ENCODE assay signal across 22 cellular contexts in the genomic region with DNA sequence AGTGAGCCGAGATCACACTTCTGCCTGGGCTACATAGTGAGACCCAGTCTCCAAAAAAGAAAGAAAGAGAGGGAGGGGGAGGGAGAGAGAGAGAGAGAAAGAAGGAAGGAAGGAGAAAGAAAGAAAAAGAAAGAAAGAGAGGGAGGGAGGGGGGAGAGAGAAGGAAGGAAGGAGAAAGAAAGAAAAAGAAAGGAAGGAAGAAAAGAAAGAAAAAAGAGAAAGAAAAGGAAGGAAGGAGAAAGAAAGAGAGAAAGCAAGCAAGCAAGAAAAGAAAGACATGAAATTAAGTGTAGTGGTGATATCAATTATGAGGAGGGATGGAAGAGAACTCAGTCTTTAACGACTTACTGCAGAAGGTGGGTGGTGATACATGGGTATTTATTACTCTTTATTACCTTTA. TPM values are rescaled to one million over a fixed set of nuclear protein-coding genes. Genes with fewer than 3 reads are reported as not detected.
"Had no signal": no experiment of that assay in that cellular context is flagged by ENCODE, and none has a peak within 500 bp of the region (broad histone marks: within the 10 kb centered on the region; RNA-seq: fewer than 3 reads in every experiment).

No MANE protein-coding gene starts in this region.

- H3K27ac ChIP-seq: epithelial cell of prostate, right atrium auricular region, tibial artery had no signal

- H3K4me3 Mint-ChIP-seq: dendritic cell treated with granulocyte-macrophage colony-stimulating factor and Interleukin-4, amounts not matched to agents 40 ng/mL and 50 ng/mL, for 4 days; nephron had no signal

- ATAC-seq: SK-N-SH treated with all-trans-retinoic acid at 6 μM for 48 hours had no signal

- H3K9me3 ChIP-seq: tibial artery had no signal

- H3K4me3 ChIP-seq: right atrium auricular region, tibial artery had no signal

- H3K27me3 ChIP-seq: right atrium auricular region, tibial artery had no signal

- H3K4me1 Mint-ChIP-seq: nephron had no signal

- H3K27ac Mint-ChIP-seq: dendritic cell treated with granulocyte-macrophage colony-stimulating factor and Interleukin-4, amounts not matched to agents 40 ng/mL and 50 ng/mL, for 4 days; nephron had no signal

- H3K36me3 ChIP-seq: right atrium auricular region, tibial artery had no signal

- DNase-seq: activated CD4-positive, CD25-positive, alpha-beta regulatory T cell; foreskin melanocyte; head of caudate nucleus; mesendoderm; occipital lobe; stimulated activated CD4-positive, alpha-beta T cell treated with anti-CD3 and anti-CD28 coated beads, Interleukin-4, amount 100 ng/mL, for 1 hour; stimulated activated naive CD4-positive, alpha-beta T cell had no signal

RNA-seq across cellular contexts. Expression of gene CA6, which starts 38.5 kb away (rescaled TPM):
- total RNA-seq: astrocyte, bronchial epithelial cell, cerebellum, fibroblast of lung, liver, occipital lobe, posterior vena cava, right atrium auricular region, skeletal muscle tissue, subcutaneous adipose tissue had no signal
- polyA plus RNA-seq: fibroblast of lung, liver had no signal

RNA-seq across cellular contexts. Expression of gene SLC2A7, which starts 42.0 kb away (rescaled TPM):
- total RNA-seq: astrocyte; bronchial epithelial cell; cerebellum; fibroblast of lung; liver; occipital lobe; posterior vena cava; right atrium auricular region; skeletal muscle tissue; subcutaneous adipose tissue; T-helper 2 cell treated with Interferon-gamma antibody and Interleukin-4, amounts not matched to agents 100 ng/mL and 5 ng/mL, for 36 hours had no signal
- polyA plus RNA-seq: fibroblast of lung, liver had no signal
